Comparison of ENCODE assay signal across 22 cellular contexts in the genomic region with DNA sequence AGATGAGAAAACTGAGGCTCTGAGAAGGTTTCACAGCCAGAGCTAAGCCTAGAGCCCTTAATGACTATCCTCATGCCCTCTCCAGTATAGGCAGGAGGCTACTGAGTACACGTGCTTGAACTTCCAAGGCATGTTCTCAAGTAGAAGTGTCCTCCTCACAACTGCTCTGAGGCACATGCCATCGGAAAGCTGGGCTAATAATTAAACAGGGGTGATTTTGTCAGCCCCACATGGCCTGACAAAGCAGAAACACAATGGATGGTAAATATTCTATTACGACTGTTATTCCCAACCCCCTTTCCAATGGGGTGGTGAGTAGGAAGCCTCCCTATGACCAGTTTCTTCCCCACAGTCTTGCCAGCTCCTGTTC. TPM values are rescaled to one million over a fixed set of nuclear protein-coding genes. Genes with fewer than 3 reads are reported as not detected.
"Had no signal": no experiment of that assay in that cellular context is flagged by ENCODE, and none has a peak within 500 bp of the region (broad histone marks: within the 10 kb centered on the region; RNA-seq: fewer than 3 reads in every experiment).

No MANE protein-coding gene starts in this region.

- H3K9me3 Mint-ChIP-seq: activated B cell treated with CpG ODN at 0.5 μM for 24 hours; activated naive CD4-positive, alpha-beta T cell treated with anti-CD3 and anti-CD28 coated beads, Interleukin-2, amount 50 U/mL, for 72 hours; activated T-cell treated with anti-CD3 and anti-CD28 coated beads, Interleukin-2, amount 50 U/mL, for 24 hours; activated T-helper 17 cell treated with anti-CD3 and anti-CD28 coated beads, Interleukin-2, amount 50 U/mL, for 72 hours; nephron progenitor cell; stimulated activated effector memory CD8-positive, alpha-beta T cell treated with anti-CD3 and anti-CD28 coated beads, Interleukin-12 subunit alpha, Interleukin-12 subunit beta, amount 100 ng/mL, for 72 hours; T-helper 1 cell treated with Interleukin-12 subunit alpha and Interleukin-12 subunit beta and Interleukin-4 antibody, amounts not matched to agents 30 μg/mL and 1 μg/mL, for 36 hours had no signal

- H3K4me1 Mint-ChIP-seq: activated B cell treated with CpG ODN at 0.5 μM for 24 hours; activated CD4-positive, alpha-beta T cell treated with anti-CD3 and anti-CD28 coated beads for 36 hours; activated T-helper 17 cell treated with anti-CD3 and anti-CD28 coated beads, Interleukin-2, amount 50 U/mL, for 72 hours; stimulated activated effector memory CD8-positive, alpha-beta T cell treated with anti-CD3 and anti-CD28 coated beads, Interleukin-12 subunit alpha, Interleukin-12 subunit beta, amount 100 ng/mL, for 72 hours had no signal

- H3K4me3 ChIP-seq: thoracic aorta, upper lobe of left lung had no signal

- ATAC-seq: activated CD4-positive, alpha-beta T cell treated with anti-CD3 and anti-CD28 coated beads for 36 hours; activated naive CD4-positive, alpha-beta T cell treated with anti-CD3 and anti-CD28 coated beads, Interleukin-2, amount 50 U/mL, for 72 hours; activated T-helper 17 cell treated with anti-CD3 and anti-CD28 coated beads, Interleukin-2, amount 50 U/mL, for 72 hours; esophagus mucosa; stimulated activated effector memory CD8-positive, alpha-beta T cell treated with anti-CD3 and anti-CD28 coated beads, Interleukin-12 subunit alpha, Interleukin-12 subunit beta, amount 100 ng/mL, for 72 hours had no signal

- H3K27ac ChIP-seq: thoracic aorta, upper lobe of left lung had no signal

- H3K36me3 ChIP-seq: thoracic aorta, upper lobe of left lung had no signal

- H3K36me3 Mint-ChIP-seq: activated naive CD4-positive, alpha-beta T cell treated with anti-CD3 and anti-CD28 coated beads, Interleukin-2, amount 50 U/mL, for 72 hours; brain; stimulated activated effector memory CD8-positive, alpha-beta T cell treated with anti-CD3 and anti-CD28 coated beads, Interleukin-12 subunit alpha, Interleukin-12 subunit beta, amount 100 ng/mL, for 72 hours had no signal

- H3K9me3 ChIP-seq: thoracic aorta, upper lobe of left lung had no signal

- H3K4me3 Mint-ChIP-seq: activated B cell treated with CpG ODN at 0.5 μM for 24 hours; activated CD4-positive, alpha-beta T cell treated with anti-CD3 and anti-CD28 coated beads for 36 hours; activated T-cell treated with anti-CD3 and anti-CD28 coated beads, Interleukin-2, amount 50 U/mL, for 24 hours; activated T-helper 17 cell treated with anti-CD3 and anti-CD28 coated beads, Interleukin-2, amount 50 U/mL, for 72 hours; brain; nephron progenitor cell; stimulated activated effector memory CD8-positive, alpha-beta T cell treated with anti-CD3 and anti-CD28 coated beads, Interleukin-12 subunit alpha, Interleukin-12 subunit beta, amount 100 ng/mL, for 72 hours; T-helper 1 cell treated with Interleukin-12 subunit alpha and Interleukin-12 subunit beta and Interleukin-4 antibody, amounts not matched to agents 30 μg/mL and 1 μg/mL, for 36 hours had no signal

- H3K27ac Mint-ChIP-seq: activated B cell treated with CpG ODN at 0.5 μM for 24 hours; activated CD4-positive, alpha-beta T cell treated with anti-CD3 and anti-CD28 coated beads for 36 hours; activated naive CD4-positive, alpha-beta T cell treated with anti-CD3 and anti-CD28 coated beads, Interleukin-2, amount 50 U/mL, for 72 hours; activated T-cell treated with anti-CD3 and anti-CD28 coated beads, Interleukin-2, amount 50 U/mL, for 24 hours; activated T-helper 17 cell treated with anti-CD3 and anti-CD28 coated beads, Interleukin-2, amount 50 U/mL, for 72 hours; nephron progenitor cell; stimulated activated effector memory CD8-positive, alpha-beta T cell treated with anti-CD3 and anti-CD28 coated beads, Interleukin-12 subunit alpha, Interleukin-12 subunit beta, amount 100 ng/mL, for 72 hours; T-helper 1 cell treated with Interleukin-12 subunit alpha and Interleukin-12 subunit beta and Interleukin-4 antibody, amounts not matched to agents 30 μg/mL and 1 μg/mL, for 36 hours had no signal

- DNase-seq: activated B cell treated with CpG ODN at 0.5 μM for 24 hours; activated CD4-positive, alpha-beta T cell treated with anti-CD3 and anti-CD28 coated beads for 36 hours; activated CD4-positive, alpha-beta T cell treated with anti-CD3 and anti-CD28 coated beads, Interleukin-2, amount 50 U/mL, for 4 hours; activated CD8-positive, alpha-beta memory T cell treated with anti-CD3 and anti-CD28 coated beads for 24 hours; activated CD8-positive, alpha-beta memory T cell treated with anti-CD3 and anti-CD28 coated beads, Interleukin-2, amount 50 U/mL, for 4 hours; activated T-cell treated with anti-CD3 and anti-CD28 coated beads, Interleukin-2, amount 50 U/mL, for 24 hours; dermis blood vessel endothelial cell; effector CD8-positive, alpha-beta T cell; glutamatergic neuron; nephron progenitor cell; occipital lobe; small intestine; stimulated activated CD4-positive, alpha-beta T cell treated with anti-CD3 and anti-CD28 coated beads, Interleukin-2, amount 100 ng/mL, for 24 hours; T1000; upper lobe of left lung had no signal

RNA-seq across cellular contexts. Expression of a gene that starts 34.3 kb away (rescaled TPM):
- total RNA-seq: activated B cell treated with CpG ODN at 0.5 μM for 24 hours; activated CD4-positive, alpha-beta T cell treated with anti-CD3 and anti-CD28 coated beads for 36 hours; activated naive CD4-positive, alpha-beta T cell treated with anti-CD3 and anti-CD28 coated beads, Interleukin-2, amount 50 U/mL, for 72 hours; activated T-helper 17 cell treated with anti-CD3 and anti-CD28 coated beads, Interleukin-2, amount 50 U/mL, for 72 hours; esophagus mucosa; thoracic aorta had no signal
